In genomic region chr5:61371474-61371873, GRCh38 we compare ENCODE assay signal across 20 cellular contexts. TPM values are rescaled to one million over a fixed set of nuclear protein-coding genes. Genes with fewer than 3 reads are reported as not detected.
DNase-seq lines count a peak whose midpoint lies in the region; ATAC-seq lines count a peak whose summit lies in the region.
"Had no signal": no experiment of that assay in that cellular context is flagged by ENCODE, and none has a peak within 500 bp of the region (broad histone marks: within the 10 kb centered on the region; RNA-seq: fewer than 3 reads in every experiment).

No MANE protein-coding gene starts in this region.

- no peak overlapping the region for H3K4ac ChIP-seq in mesendoderm (ENCODE audit: low read depth, low read length)

- peak; percentile 78 for DNase-seq in ELF-1 (ENCODE audit: low read depth, low spot score)
- DNase-seq in M059J (ENCODE audit: low read depth), result peak; percentile 12
- DNase-seq in NCI-H69 (lab: John Stamatoyannopoulos, UW), result peak; percentile 98
- DNase-seq in mesendoderm, result peak; percentile 55
- DNase-seq in T-cell, result no peak
- DNase-seq in activated CD8-positive, alpha-beta memory T cell treated with anti-CD3 and anti-CD28 coated beads, Interleukin-2, amount 50 U/mL, for 48 hours, result no peak
- DNase-seq: ACHN; CD4-positive, alpha-beta T cell; DND-41; H9; Kasumi-1; NCI-H187; NCI-H2227 treated with DMSO at 0.1 percent for 48 hours; NCI-H524 treated with DMSO at 0.1 percent for 48 hours; NK-92 treated with Interleukin-12 subunit alpha and Interleukin-12 subunit beta, amount 100 ng/mL, for 24 hours; OCI-M1; SW 1271 had no signal

- H3K9ac ChIP-seq in mesendoderm (ENCODE audit: low read length), result no peak overlapping the region

- POLR2A ChIA-PET in T-cell (lab: Charles Lee), result no interaction called here

- peaks cover 16% of the 10 kb centered on the region for H3K36me3 Mint-ChIP-seq in T-cell

- CTCF ChIA-PET in T-cell (lab: Charles Lee), result no interaction called here

- H2BK120ac ChIP-seq in mesendoderm (ENCODE audit: low read depth, low read length), result no peak overlapping the region

- H3K4me1 Mint-ChIP-seq in T-cell, result peaks cover 9 to 13% (median 9%) of the 10 kb centered on the region in 3 donors

- no peaks in the 10 kb centered on the region for H3K4me1 ChIP-seq in mesendoderm (ENCODE audit: control insufficient read depth, low read depth, low read length)
- H3K4me1 ChIP-seq: SJSA1 had no signal

- H2AK5ac ChIP-seq in mesendoderm (ENCODE audit: low read length), result no peak overlapping the region

- no peaks in the 10 kb centered on the region for H3K27me3 ChIP-seq in mesendoderm (ENCODE audit: insufficient read depth, low read length, poor library complexity)
- H3K27me3 ChIP-seq: SJSA1 had no signal

- no peak overlapping the region for H3K27ac Mint-ChIP-seq in T-cell
- H3K27ac Mint-ChIP-seq: B cell; CD4-positive, alpha-beta T cell; H9 had no signal

- H3K36me3 ChIP-seq in mesendoderm (ENCODE audit: control insufficient read depth, insufficient read depth, low read length), result no peaks in the 10 kb centered on the region

- no peak overlapping the region for H2BK15ac ChIP-seq in mesendoderm (replicated peaks; ENCODE audit: low read depth)

- no peak overlapping the region for H3K27ac ChIP-seq in mesendoderm (ENCODE audit: low read depth, low read length)
- H3K27ac ChIP-seq: SJSA1 had no signal

- WGBS in mesendoderm (ENCODE audit: extremely low coverage, insufficient coverage, low lambda C conversion rate), result 100% methylated on average over 2 of the region's 5 CpGs

- H3K79me1 ChIP-seq in mesendoderm (ENCODE audit: low read length), result peaks cover 15% of the 10 kb centered on the region

- H4K5ac ChIP-seq in mesendoderm (ENCODE audit: low read length), result no peak overlapping the region

- no peaks in the 10 kb centered on the region for H3K9me3 Mint-ChIP-seq in T-cell
- H3K9me3 Mint-ChIP-seq: CD4-positive, alpha-beta T cell had no signal

- no peak overlapping the region for H3K4me3 Mint-ChIP-seq in T-cell
- H3K4me3 Mint-ChIP-seq: B cell; CD4-positive, alpha-beta T cell; H9 had no signal

- H3K23ac ChIP-seq in mesendoderm (ENCODE audit: low read length), result no peak overlapping the region

- H3K56ac ChIP-seq in mesendoderm (ENCODE audit: low read length), result no peak overlapping the region

- no peak overlapping the region for H3K18ac ChIP-seq in mesendoderm (ENCODE audit: low read length)

- H3K4me2 ChIP-seq in mesendoderm (ENCODE audit: low read length), result no peak overlapping the region

- no peaks in the 10 kb centered on the region for H3K27me3 Mint-ChIP-seq in T-cell
- H3K27me3 Mint-ChIP-seq: B cell; CD4-positive, alpha-beta T cell had no signal

- H4K8ac ChIP-seq in mesendoderm (ENCODE audit: low read depth, low read length), result no peak overlapping the region

- no peak for ATAC-seq in T-cell (replicated peaks in 1 of 4)
- no peak for ATAC-seq in HG03135 (IDR thresholded peaks at IDR 0.05; ENCODE audit: unreplicated experiment)

- H3K4me3 ChIP-seq in mesendoderm (ENCODE audit: low read length), result no peak overlapping the region
- H3K4me3 ChIP-seq: SJSA1 had no signal

- H3K79me2 ChIP-seq in mesendoderm (ENCODE audit: control insufficient read depth, insufficient read depth, low read length), result peaks cover 19% of the 10 kb centered on the region

- no peak overlapping the region for H2BK5ac ChIP-seq in mesendoderm (ENCODE audit: low read length)

RNA-seq across cellular contexts. Expression of gene ZSWIM6, which starts 39.4 kb away (rescaled TPM):
- total RNA-seq in M059J (2014; rRNA removed; shearing (Covaris generic)), result 5.3 and 10.9 TPM in 2 replicates
- polyA plus RNA-seq in mesendoderm (2013, experiment 1 of 2), result 8.2 TPM
- polyA plus RNA-seq in mesendoderm (2013, experiment 2 of 2), result 8.1 TPM
- 10 to 100 TPM in 3 of 5 donors, 1 to 10 TPM in 2; 8.3 to 11.3 (median 10.1) TPM for total RNA-seq in T-cell

Comparison
In these comparisons a context has a peak if more than half of its experiments do, and no peak if none do; other contexts are left out.
1. DNase-seq: peak in ELF-1 (single experiment), M059J (single experiment), NCI-H69 (single experiment) and mesendoderm (single experiment); none in T-cell (0 of 34) and activated CD8-positive, alpha-beta memory T cell treated with anti-CD3 and anti-CD28 coated beads, Interleukin-2, amount 50 U/mL, for 48 hours (single experiment).